8 cellular contexts compared by ENCODE assay signal in genomic region chrX:40095588-40096394, GRCh38. TPM values are rescaled to one million over a fixed set of nuclear protein-coding genes. Genes with fewer than 3 reads are reported as not detected.
A peak's percentile ranks its signal among the peaks of the same experiment; 100 is the strongest.
DNase-seq lines count a peak whose midpoint lies in the region; ATAC-seq, FAIRE-seq and TF ChIP-seq lines count a peak whose summit lies in the region.

No MANE protein-coding gene starts in this region.

- no peak overlapping the region for H2AFZ ChIP-seq in parathyroid adenoma

- no peak for TF ChIP-seq CTCF in HFFc6 (IDR thresholded peaks at IDR 0.05)
- TF ChIP-seq CTCF in fibroblast of pulmonary artery (IDR thresholded peaks at IDR 0.05; ENCODE audit: low read length, missing control alignments), result no peak
- no peak for TF ChIP-seq CTCF in parathyroid adenoma (IDR thresholded peaks at IDR 0.05)

- peaks cover 32 to 52% (median 43%) of the 10 kb centered on the region in 11 experiments for H3K27me3 ChIP-seq in BLaER1 treated with 17β-estradiol and CSF1 and Interleukin-3, amounts not matched to agents 10 nM and 100 nM
- no peaks in the 10 kb centered on the region for H3K27me3 ChIP-seq in parathyroid adenoma (ENCODE audit: control insufficient read depth, insufficient read depth, low read length)

- peaks cover 31 to 66% (median 57%) of the 10 kb centered on the region in 10 experiments for H3K4me1 ChIP-seq in BLaER1 treated with 17β-estradiol and CSF1 and Interleukin-3, amounts not matched to agents 10 nM and 100 nM
- peaks cover 2% of the 10 kb centered on the region for H3K4me1 ChIP-seq in parathyroid adenoma

- peak overlapping the region; percentile 56 to 78 (median 68) for H3K4me3 ChIP-seq in BLaER1 treated with 17β-estradiol and CSF1 and Interleukin-3, amounts not matched to agents 10 nM and 100 nM
- H3K4me3 ChIP-seq in fibroblast of pulmonary artery (replicated peaks; ENCODE audit: low read depth, low read length) (peak overlapping the region; percentile 61), parathyroid adenoma (ENCODE audit: low read depth, low read length) (peak overlapping the region; percentile 60)

- H3K36me3 ChIP-seq in BLaER1 treated with 17β-estradiol and CSF1 and Interleukin-3, amounts not matched to agents 10 nM and 100 nM, result peaks cover 0 to 7% (median 0%) of the 10 kb centered on the region in 11 experiments; a peak in 3 of 22 replicates
- H3K36me3 ChIP-seq in parathyroid adenoma (ENCODE audit: control insufficient read depth, insufficient read depth, low read length), result no peaks in the 10 kb centered on the region

- no peak for TF ChIP-seq POLR2A in GM12892 (IDR thresholded peaks at IDR 0.05; ENCODE audit: low read depth, low read length)

- peak overlapping the region in 10 of 11 experiments; percentile 56 to 88 (median 76); a peak in 21 of 22 replicates for H3K27ac ChIP-seq in BLaER1 treated with 17β-estradiol and CSF1 and Interleukin-3, amounts not matched to agents 10 nM and 100 nM
- peak overlapping the region; percentile 54 for H3K27ac ChIP-seq in parathyroid adenoma

- H3K4me3 Mint-ChIP-seq in HFFc6, result peak overlapping the region; percentile 92

- peaks cover 30% of the 10 kb centered on the region for H3K4me1 Mint-ChIP-seq in HFFc6 (ENCODE audit: low read depth)

- no peak for FAIRE-seq in GM12892 (lab: Jason Lieb, UNC)

- peak overlapping the region; percentile 83 to 95 (median 92) for H3K4me2 ChIP-seq in BLaER1 treated with 17β-estradiol and CSF1 and Interleukin-3, amounts not matched to agents 10 nM and 100 nM
- peak overlapping the region; percentile 90 for H3K4me2 ChIP-seq in parathyroid adenoma (ENCODE audit: low read length)

- H3K27me3 Mint-ChIP-seq in HFFc6 (ENCODE audit: insufficient read depth), result no peaks in the 10 kb centered on the region

- H3K9me3 ChIP-seq in BLaER1 treated with 17β-estradiol and CSF1 and Interleukin-3, amounts not matched to agents 10 nM and 100 nM (replicated peaks in 1 of 11), result peaks cover 26 to 64% (median 47%) of the 10 kb centered on the region in 11 experiments; a peak in 20 of 22 replicates
- no peaks in the 10 kb centered on the region for H3K9me3 ChIP-seq in parathyroid adenoma (ENCODE audit: control insufficient read depth, low read length)

- H3K36me3 Mint-ChIP-seq in HFFc6 (ENCODE audit: low read depth), result no peaks in the 10 kb centered on the region

- H3K9ac ChIP-seq in BLaER1 treated with 17β-estradiol and CSF1 and Interleukin-3, amounts not matched to agents 10 nM and 100 nM, result peak overlapping the region; percentile 71 to 88 (median 84); a peak in 21 of 22 replicates
- H3K9ac ChIP-seq in parathyroid adenoma, result no peak overlapping the region

- peaks cover 51 to 81% (median 64%) of the 10 kb centered on the region in 11 experiments for H4K20me1 ChIP-seq in BLaER1 treated with 17β-estradiol and CSF1 and Interleukin-3, amounts not matched to agents 10 nM and 100 nM

- ATAC-seq in HG02623 (IDR thresholded peaks at IDR 0.05; ENCODE audit: unreplicated experiment) (no peak), HG02610 (IDR thresholded peaks at IDR 0.05; ENCODE audit: unreplicated experiment) (no peak)

- H3K9me3 Mint-ChIP-seq in HFFc6, result no peaks in the 10 kb centered on the region

- peaks cover 4% of the 10 kb centered on the region for H3K79me2 ChIP-seq in parathyroid adenoma

- DNase-seq in HFFc6 (no peak), fibroblast of pulmonary artery (ENCODE audit: low read depth) (no peak), GM12892 (ENCODE audit: insufficient read length) (no peak)
- DNase-seq in activated CD4-positive, alpha-beta T cell treated with anti-CD3 and anti-CD28 coated beads, Interleukin-2, amount 50 U/mL, for 1 hour, result peak; percentile 30

- H3K27ac Mint-ChIP-seq in HFFc6, result peak overlapping the region; percentile 78

RNA-seq across cellular contexts. Expression of gene BCOR, which starts 2.0 kb away (rescaled TPM):
- total RNA-seq in HFFc6 (2021; fragmentation: NEBNext Ultra II Directional; extraction: Animal tissue kit (Norgen Biotek cat#: 25700)), result 10 to 100 TPM; 15.0 to 20.3 (median 18.3) TPM
- 9.0 TPM for polyA plus RNA-seq in GM12892 (2012; ENCODE audit: missing spikeins)
